9 cellular contexts compared by ENCODE assay signal in genomic region chr5:134133213-134133994, GRCh38. TPM values are rescaled to one million over a fixed set of nuclear protein-coding genes. Genes with fewer than 3 reads are reported as not detected.
DNase-seq lines count a peak whose midpoint lies in the region; ATAC-seq lines count a peak whose summit lies in the region.
"Had no signal": no experiment of that assay in that cellular context is flagged by ENCODE, and none has a peak within 500 bp of the region (broad histone marks: within the 10 kb centered on the region; RNA-seq: fewer than 3 reads in every experiment).

No MANE protein-coding gene starts in this region.

- DNase-seq in stimulated activated CD4-positive, alpha-beta T cell treated with anti-CD3 and anti-CD28 coated beads, Interleukin-15, amount 100 ng/mL, for 24 hours, result peak; percentile 10
- DNase-seq in stimulated activated CD4-positive, alpha-beta T cell treated with anti-CD3 and anti-CD28 coated beads, Interleukin-4, amount 100 ng/mL, for 4 hours, result no peak
- DNase-seq in activated T-cell treated with anti-CD3 and anti-CD28 coated beads, Interleukin-2, amount 50 U/mL, for 4 hours, result peak; percentile 0
- DNase-seq in mesenteric fat pad (ENCODE audit: low spot score) (peak; percentile 41), DMS79 treated with DMSO at 0.1 percent for 48 hours (lab: John Stamatoyannopoulos, UW) (no peak), hepatic stellate cell (ENCODE audit: low spot score) (no peak), cerebellum (ENCODE audit: low spot score) (no peak), COLO668 (lab: John Stamatoyannopoulos, UW; ENCODE audit: unreplicated experiment) (no peak)
- DNase-seq: HCEC 1CT had no signal

- ATAC-seq in activated T-cell treated with anti-CD3 and anti-CD28 coated beads, Interleukin-2, amount 50 U/mL, for 4 hours, result peak in 1 of 2 donors; percentile 5

- H3K9me3 Mint-ChIP-seq in activated T-cell treated with anti-CD3 and anti-CD28 coated beads, Interleukin-2, amount 50 U/mL, for 4 hours, result no peaks in the 10 kb centered on the region

- H3K36me3 Mint-ChIP-seq in activated T-cell treated with anti-CD3 and anti-CD28 coated beads, Interleukin-2, amount 50 U/mL, for 4 hours (ENCODE audit: insufficient read depth), result peaks cover 22% of the 10 kb centered on the region

- no peaks in the 10 kb centered on the region for H3K27me3 Mint-ChIP-seq in activated T-cell treated with anti-CD3 and anti-CD28 coated beads, Interleukin-2, amount 50 U/mL, for 4 hours (ENCODE audit: low read depth)

- peak overlapping the region; percentile 73 for H3K4me3 Mint-ChIP-seq in activated T-cell treated with anti-CD3 and anti-CD28 coated beads, Interleukin-2, amount 50 U/mL, for 4 hours

- H3K4me1 Mint-ChIP-seq in activated T-cell treated with anti-CD3 and anti-CD28 coated beads, Interleukin-2, amount 50 U/mL, for 4 hours (ENCODE audit: low read depth), result peaks cover 100% of the 10 kb centered on the region

RNA-seq across cellular contexts. Expression of gene TCF7, which starts 18.9 kb away (rescaled TPM):
- 10 to 100 TPM; 34.4 to 49.7 (median 37.3) TPM for total RNA-seq in activated T-cell treated with anti-CD3 and anti-CD28 coated beads, Interleukin-2, amount 50 U/mL, for 4 hours
- 3.9 TPM for total RNA-seq in mesenteric fat pad
- 1.5 TPM for total RNA-seq in cerebellum

RNA-seq across cellular contexts. Expression of gene SKP1, which starts 43.3 kb away (rescaled TPM):
- 100 to 1,000 TPM; 273 to 286 (median 282) TPM for total RNA-seq in activated T-cell treated with anti-CD3 and anti-CD28 coated beads, Interleukin-2, amount 50 U/mL, for 4 hours
- 288 TPM for total RNA-seq in mesenteric fat pad
- total RNA-seq in cerebellum, result 167 TPM

Comparison
In these comparisons a context has a peak if more than half of its experiments do, and no peak if none do; other contexts are left out.
1. DNase-seq: peak in stimulated activated CD4-positive, alpha-beta T cell treated with anti-CD3 and anti-CD28 coated beads, Interleukin-15, amount 100 ng/mL, for 24 hours (single experiment), activated T-cell treated with anti-CD3 and anti-CD28 coated beads, Interleukin-2, amount 50 U/mL, for 4 hours (single experiment) and mesenteric fat pad (single experiment); none in stimulated activated CD4-positive, alpha-beta T cell treated with anti-CD3 and anti-CD28 coated beads, Interleukin-4, amount 100 ng/mL, for 4 hours (0 of 2), DMS79 treated with DMSO at 0.1 percent for 48 hours (single experiment), hepatic stellate cell (single experiment), cerebellum (single experiment) and COLO668 (single experiment).